22 cellular contexts compared by ENCODE assay signal in genomic region chr15:39487180-39487735, GRCh38.
"Had no signal": no experiment of that assay in that cellular context is flagged by ENCODE, and none has a peak within 500 bp of the region (broad histone marks: within the 10 kb centered on the region; RNA-seq: fewer than 3 reads in every experiment).

No MANE protein-coding gene starts in this region.

- H3K4me3 ChIP-seq: right lobe of liver, spleen, upper lobe of right lung had no signal

- H3K9me3 Mint-ChIP-seq: activated CD4-positive, alpha-beta T cell treated with anti-CD3 and anti-CD28 coated beads, Interleukin-2, amount 10 ng/mL, durations not matched to agents 7 days and 5 days; activated naive CD4-positive, alpha-beta T cell treated with anti-CD3 and anti-CD28 coated beads, Interleukin-2, amount 10 ng/mL, durations not matched to agents 7 days and 5 days; activated T-helper 17 cell treated with anti-CD3 and anti-CD28 coated beads, Interleukin-2, amount 50 U/mL, for 72 hours; dendritic cell treated with granulocyte-macrophage colony-stimulating factor and Interleukin-4, amounts not matched to agents 40 ng/mL and 50 ng/mL, for 4 days; effector memory CD8-positive, alpha-beta T cell; naive thymus-derived CD8-positive, alpha-beta T cell; T-helper 1 cell treated with Interleukin-12 subunit alpha and Interleukin-12 subunit beta and Interleukin-4 antibody, amounts not matched to agents 30 μg/mL and 1 μg/mL, for 36 hours had no signal

- H3K27ac Mint-ChIP-seq: activated CD4-positive, alpha-beta T cell treated with anti-CD3 and anti-CD28 coated beads, Interleukin-2, amount 10 ng/mL, durations not matched to agents 7 days and 5 days; activated naive CD4-positive, alpha-beta T cell treated with anti-CD3 and anti-CD28 coated beads, Interleukin-2, amount 10 ng/mL, durations not matched to agents 7 days and 5 days; activated T-helper 17 cell treated with anti-CD3 and anti-CD28 coated beads, Interleukin-2, amount 50 U/mL, for 72 hours; dendritic cell treated with granulocyte-macrophage colony-stimulating factor and Interleukin-4, amounts not matched to agents 40 ng/mL and 50 ng/mL, for 4 days; effector memory CD8-positive, alpha-beta T cell; T-helper 1 cell treated with Interleukin-12 subunit alpha and Interleukin-12 subunit beta and Interleukin-4 antibody, amounts not matched to agents 30 μg/mL and 1 μg/mL, for 36 hours had no signal

- DNase-seq: activated CD4-positive, alpha-beta T cell treated with anti-CD3 and anti-CD28 coated beads, Interleukin-2, amount 10 ng/mL, durations not matched to agents 7 days and 5 days; activated CD4-positive, CD25-positive, alpha-beta regulatory T cell; activated naive CD4-positive, alpha-beta T cell treated with anti-CD3 and anti-CD28 coated beads, Interleukin-2, amount 10 ng/mL, durations not matched to agents 7 days and 5 days; activated T-cell treated with anti-CD3 and anti-CD28 coated beads for 4 hours; central memory CD4-positive, alpha-beta T cell; effector memory CD8-positive, alpha-beta T cell; erythroblast; head of caudate nucleus; naive thymus-derived CD8-positive, alpha-beta T cell; nucleus accumbens; right lobe of liver; spleen; stimulated activated CD4-positive, alpha-beta T cell treated with anti-CD3 and anti-CD28 coated beads, Interleukin-1b, Interleukin-23, amount 100 ng/mL, for 48 hours; stimulated activated naive CD4-positive, alpha-beta T cell treated with Interleukin-2 at 50 U/mL for 16 hours; upper lobe of right lung had no signal

- H3K9me3 ChIP-seq: right lobe of liver, spleen, upper lobe of right lung had no signal

- H3K4me3 Mint-ChIP-seq: activated CD4-positive, alpha-beta T cell treated with anti-CD3 and anti-CD28 coated beads, Interleukin-2, amount 10 ng/mL, durations not matched to agents 7 days and 5 days; activated naive CD4-positive, alpha-beta T cell treated with anti-CD3 and anti-CD28 coated beads, Interleukin-2, amount 10 ng/mL, durations not matched to agents 7 days and 5 days; activated T-helper 17 cell treated with anti-CD3 and anti-CD28 coated beads, Interleukin-2, amount 50 U/mL, for 72 hours; dendritic cell treated with granulocyte-macrophage colony-stimulating factor and Interleukin-4, amounts not matched to agents 40 ng/mL and 50 ng/mL, for 4 days; effector memory CD8-positive, alpha-beta T cell; mesothelial cell of epicardium; naive thymus-derived CD8-positive, alpha-beta T cell; T-helper 1 cell treated with Interleukin-12 subunit alpha and Interleukin-12 subunit beta and Interleukin-4 antibody, amounts not matched to agents 30 μg/mL and 1 μg/mL, for 36 hours had no signal

- H3K36me3 Mint-ChIP-seq: activated naive CD4-positive, alpha-beta T cell treated with anti-CD3 and anti-CD28 coated beads, Interleukin-2, amount 10 ng/mL, durations not matched to agents 7 days and 5 days; mesothelial cell of epicardium; naive thymus-derived CD8-positive, alpha-beta T cell had no signal

- H3K27me3 Mint-ChIP-seq: dendritic cell treated with granulocyte-macrophage colony-stimulating factor and Interleukin-4, amounts not matched to agents 40 ng/mL and 50 ng/mL, for 4 days had no signal

- FAIRE-seq: islet of Langerhans, TTC549 had no signal

- H3K36me3 ChIP-seq: right lobe of liver, spleen, upper lobe of right lung had no signal

- H3K4me1 Mint-ChIP-seq: activated CD4-positive, alpha-beta T cell treated with anti-CD3 and anti-CD28 coated beads, Interleukin-2, amount 10 ng/mL, durations not matched to agents 7 days and 5 days; activated naive CD4-positive, alpha-beta T cell treated with anti-CD3 and anti-CD28 coated beads, Interleukin-2, amount 10 ng/mL, durations not matched to agents 7 days and 5 days; activated T-helper 17 cell treated with anti-CD3 and anti-CD28 coated beads, Interleukin-2, amount 50 U/mL, for 72 hours; naive thymus-derived CD8-positive, alpha-beta T cell had no signal

- H3K27me3 ChIP-seq: right lobe of liver, spleen, upper lobe of right lung had no signal

- ATAC-seq: activated T-helper 17 cell treated with anti-CD3 and anti-CD28 coated beads, Interleukin-2, amount 50 U/mL, for 72 hours; effector memory CD8-positive, alpha-beta T cell; naive thymus-derived CD8-positive, alpha-beta T cell; right lobe of liver; SK-N-SH treated with all-trans-retinoic acid at 6 μM for 48 hours; upper lobe of right lung had no signal

- H3K4me1 ChIP-seq: right lobe of liver, spleen had no signal

- H3K27ac ChIP-seq: right lobe of liver, upper lobe of right lung had no signal
